7 cellular contexts compared by ENCODE assay signal in genomic region chr7:130205084-130205947, GRCh38.
DNase-seq lines count a peak whose midpoint lies in the region; ATAC-seq, FAIRE-seq and TF ChIP-seq lines count a peak whose summit lies in the region.

Gene TMEM209, minus strand, starts transcription at chr7:130205406. Its CDS starts 31 bp downstream, at chr7:130205375.

- in situ Hi-C loops in astrocyte of the cerebellum (cut with HindIII; ENCODE audit: low sequenced_read_pairs) = no loop called here

- H3K36me3 ChIP-seq in rectal smooth muscle tissue (ENCODE audit: control insufficient read depth, insufficient read depth, low read length) = no peaks in the 10 kb centered on the region

- H3K4me3 ChIP-seq in astrocyte of the cerebellum (ENCODE audit: low read depth, low read length) (peak within 1 kb of the TSS; percentile 96), rectal smooth muscle tissue (ENCODE audit: low read length) (peak within 1 kb of the TSS; percentile 91)

- DNase-seq in GM18507 (ENCODE audit: extremely low spot score, insufficient read length, low read depth) = peak; percentile 97
- DNase-seq in NCI-H2029 treated with DMSO at 0.1 percent for 48 hours (lab: John Stamatoyannopoulos, UW) = peak; percentile 91
- DNase-seq in T-helper 9 cell = peak; percentile 87
- peak; percentile 94 for DNase-seq in astrocyte of the cerebellum (ENCODE audit: low read depth)
- peak; percentile 94 for DNase-seq in hepatic stellate cell (ENCODE audit: low spot score)

- no peaks in the 10 kb centered on the region for H3K4me1 ChIP-seq in rectal smooth muscle tissue (ENCODE audit: control insufficient read depth, insufficient read depth, low read length)

- peak within 1 kb of the TSS; percentile 91 for H3K27ac ChIP-seq in rectal smooth muscle tissue (ENCODE audit: low read depth, low read length)

- ATAC-seq in HG02981 (IDR thresholded peaks at IDR 0.05; ENCODE audit: unreplicated experiment) = peak; percentile 98

- peak; percentile 97 for FAIRE-seq in GM18507 (lab: Jason Lieb, UNC)

- no peaks in the 10 kb centered on the region for H3K27me3 ChIP-seq in rectal smooth muscle tissue (ENCODE audit: control insufficient read depth, insufficient read depth, low read length)

- no peak for TF ChIP-seq CTCF in astrocyte of the cerebellum (IDR thresholded peaks at IDR 0.05; ENCODE audit: low read depth, low read length, missing control alignments)

- H3K9ac ChIP-seq in rectal smooth muscle tissue (ENCODE audit: low read length) = peak within 1 kb of the TSS; percentile 93

Comparison
In these comparisons a context has a peak if more than half of its experiments do, and no peak if none do; other contexts are left out.
1. Peak in every context shown above with its lines: DNase-seq, ATAC-seq, H3K4me3 ChIP-seq and H3K27ac ChIP-seq.